8 cellular contexts compared by ENCODE assay signal in the genomic region with DNA sequence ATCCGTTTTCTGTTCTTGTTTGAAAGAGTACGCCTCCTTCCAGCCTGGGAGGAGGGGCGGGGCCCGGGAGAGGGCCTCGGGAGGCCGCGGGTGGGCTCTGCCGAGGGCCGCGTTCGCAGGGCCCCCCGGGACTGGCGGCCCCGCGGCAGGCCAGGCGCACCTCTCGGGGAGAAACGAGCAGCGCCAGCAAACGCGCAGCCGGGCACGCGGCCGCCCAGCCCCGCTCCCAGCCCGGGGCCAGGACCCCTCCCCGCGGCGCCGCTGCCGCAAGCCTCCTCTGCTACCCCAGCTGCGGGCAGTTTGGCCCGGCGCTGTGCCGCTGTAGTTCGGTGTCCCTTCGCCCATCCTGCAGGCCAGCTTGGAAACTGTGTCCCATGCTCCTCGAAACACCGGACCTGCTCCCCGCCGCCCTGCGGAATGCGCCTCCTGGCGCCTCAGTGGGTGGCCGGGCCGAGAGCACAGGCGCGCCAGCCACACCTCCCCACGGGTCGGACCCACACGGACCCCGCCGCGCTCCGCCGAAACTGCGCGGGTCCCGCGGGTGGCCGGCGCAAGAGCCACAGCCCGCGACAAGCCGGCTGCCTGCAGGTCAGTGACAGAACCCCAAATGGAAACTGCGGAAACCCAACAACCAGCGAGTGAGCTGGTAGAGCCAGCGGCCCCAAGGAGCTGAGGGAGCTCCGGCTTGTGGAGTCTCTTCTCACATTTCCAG. TPM values are rescaled to one million over a fixed set of nuclear protein-coding genes. Genes with fewer than 3 reads are reported as not detected.
DNase-seq lines count a peak whose midpoint lies in the region; ATAC-seq and TF ChIP-seq lines count a peak whose summit lies in the region.

No MANE protein-coding gene starts in this region.

- no peaks in the 10 kb centered on the region for H3K9me3 Mint-ChIP-seq in effector memory CD8-positive, alpha-beta T cell
- H3K9me3 Mint-ChIP-seq in natural killer cell treated with Interleukin-12 subunit alpha and Interleukin-12 subunit beta and Interleukin-15 and Interleukin-18, amount 100 ng/mL, for 72 hours, result peaks cover 2% of the 10 kb centered on the region

- peaks cover 14 to 25% of the 10 kb centered on the region in 2 donors for H3K4me1 Mint-ChIP-seq in effector memory CD8-positive, alpha-beta T cell (ENCODE audit: low read depth in 2 of 2)
- peaks cover 15 to 24% of the 10 kb centered on the region in 2 donors for H3K4me1 Mint-ChIP-seq in natural killer cell treated with Interleukin-12 subunit alpha and Interleukin-12 subunit beta and Interleukin-15 and Interleukin-18, amount 100 ng/mL, for 72 hours (ENCODE audit: low read depth in 2 of 2)

- no peak for ATAC-seq in effector memory CD8-positive, alpha-beta T cell (replicated peaks)
- no peak for ATAC-seq in natural killer cell treated with Interleukin-12 subunit alpha and Interleukin-12 subunit beta and Interleukin-15 and Interleukin-18, amount 100 ng/mL, for 72 hours
- ATAC-seq in GM18870 (IDR thresholded peaks at IDR 0.05; ENCODE audit: unreplicated experiment) (no peak), HG02588 (IDR thresholded peaks at IDR 0.05; ENCODE audit: unreplicated experiment) (no peak)
- ATAC-seq in activated CD4-positive, CD25-positive, alpha-beta regulatory T cell treated with anti-CD3 and anti-CD28 coated beads, Interleukin-2, amount 50 U/mL, for 24 hours, result no peak

- H3K4me3 Mint-ChIP-seq in effector memory CD8-positive, alpha-beta T cell, result peak overlapping the region; percentile 79 to 80
- peak overlapping the region; percentile 76 for H3K4me3 Mint-ChIP-seq in natural killer cell treated with Interleukin-12 subunit alpha and Interleukin-12 subunit beta and Interleukin-15 and Interleukin-18, amount 100 ng/mL, for 72 hours

- H3K36me3 Mint-ChIP-seq in effector memory CD8-positive, alpha-beta T cell (ENCODE audit: insufficient read depth), result peaks cover 2% of the 10 kb centered on the region
- H3K36me3 Mint-ChIP-seq in natural killer cell treated with Interleukin-12 subunit alpha and Interleukin-12 subunit beta and Interleukin-15 and Interleukin-18, amount 100 ng/mL, for 72 hours, result peaks cover 14% of the 10 kb centered on the region

- no peak for TF ChIP-seq CTCF in AG09309 (IDR thresholded peaks at IDR 0.05; ENCODE audit: control insufficient read depth, insufficient read depth, low read depth, low read length, missing control alignments)

- H3K27ac Mint-ChIP-seq in effector memory CD8-positive, alpha-beta T cell, result peak overlapping the region in 1 of 2 donors; percentile 39
- no peak overlapping the region for H3K27ac Mint-ChIP-seq in natural killer cell treated with Interleukin-12 subunit alpha and Interleukin-12 subunit beta and Interleukin-15 and Interleukin-18, amount 100 ng/mL, for 72 hours

- peaks cover 54 to 66% of the 10 kb centered on the region in 2 donors for H3K27me3 Mint-ChIP-seq in effector memory CD8-positive, alpha-beta T cell
- H3K27me3 Mint-ChIP-seq in natural killer cell treated with Interleukin-12 subunit alpha and Interleukin-12 subunit beta and Interleukin-15 and Interleukin-18, amount 100 ng/mL, for 72 hours, result peaks cover 29 to 49% of the 10 kb centered on the region in 2 donors

- peak overlapping the region; percentile 36 for H3K4me3 ChIP-seq in AG09309 (ENCODE audit: control insufficient read depth, low read depth, low read length)
- H3K4me3 ChIP-seq in Jurkat, Clone E6-1 (ENCODE audit: low read length), result peak overlapping the region; percentile 60

- no peak for DNase-seq in AG09309 (ENCODE audit: low read depth)
- no peak for DNase-seq in Jurkat, Clone E6-1 (ENCODE audit: low read depth, low spot score)
- no peak for DNase-seq in effector memory CD8-positive, alpha-beta T cell
- DNase-seq in natural killer cell treated with Interleukin-12 subunit alpha and Interleukin-12 subunit beta and Interleukin-15 and Interleukin-18, amount 100 ng/mL, for 72 hours (ENCODE audit: low spot score), result no peak
- no peak for DNase-seq in stimulated activated CD4-positive, alpha-beta T cell treated with anti-CD3 and anti-CD28 coated beads, Interleukin-4, amount 100 ng/mL, for 1 hour

RNA-seq across cellular contexts. Expression of gene OCA2, which starts 2.2 kb away (rescaled TPM):
- 0.39 TPM for polyA plus RNA-seq in Jurkat, Clone E6-1 (2012; ENCODE audit: insufficient read depth, insufficient read length)
- not detected for total RNA-seq in natural killer cell treated with Interleukin-12 subunit alpha and Interleukin-12 subunit beta and Interleukin-15 and Interleukin-18, amount 100 ng/mL, for 72 hours
